In the genomic region with DNA sequence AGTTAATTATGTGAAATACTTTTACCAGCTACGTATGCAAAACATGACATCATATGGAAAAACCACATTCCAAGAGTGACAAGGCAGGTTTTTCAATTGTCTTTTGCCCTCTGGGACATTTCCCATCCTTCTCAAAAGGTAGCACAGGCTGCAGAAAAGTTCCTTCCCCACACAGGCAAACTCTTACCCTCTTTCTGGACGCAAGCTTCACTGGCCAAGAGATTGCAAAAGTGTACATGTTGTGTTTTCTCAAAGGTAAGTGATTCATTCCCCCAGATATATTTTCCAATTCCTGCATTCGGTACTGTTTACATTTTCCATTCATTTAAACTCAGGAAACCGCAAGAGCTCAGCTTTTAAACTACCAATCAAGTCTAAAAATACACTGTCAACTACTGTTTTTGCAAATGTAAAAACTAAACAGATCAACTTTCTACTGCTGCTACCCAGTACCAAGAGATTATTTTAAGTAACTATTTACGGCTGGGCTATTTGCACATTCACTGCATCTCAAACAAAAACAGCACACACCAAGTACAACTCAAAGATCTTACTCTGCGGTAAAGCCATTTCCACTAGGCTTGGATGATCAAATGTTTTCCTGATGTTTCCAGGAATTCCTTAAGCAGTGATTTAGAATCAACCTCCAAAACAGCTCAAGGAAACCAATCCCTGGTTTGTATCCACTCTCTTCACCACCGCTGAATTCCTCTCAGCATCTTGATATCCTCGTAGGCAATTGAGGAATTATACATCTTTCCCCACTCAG, we compare ENCODE assay signal across 10 cellular contexts.
DNase-seq lines count a peak whose midpoint lies in the region; ATAC-seq, FAIRE-seq and TF ChIP-seq lines count a peak whose summit lies in the region.
"Had no signal": no experiment of that assay in that cellular context is flagged by ENCODE, and none has a peak within 500 bp of the region (broad histone marks: within the 10 kb centered on the region; RNA-seq: fewer than 3 reads in every experiment).

No MANE protein-coding gene starts in this region.

- H3K9ac ChIP-seq in K562 (ENCODE audit: insufficient read depth in 1 of 2, low read depth in 2 of 2, low read length in 2 of 2) (peak overlapping the region in 1 of 2 experiments; percentile 31; a peak in 2 of 4 replicates), keratinocyte (ENCODE audit: control insufficient read depth, extremely low read depth, insufficient read depth, low read length) (no peak overlapping the region)

- no peak for TF ChIP-seq POLR2A in K562 (conservative IDR thresholded peaks at IDR 0.05)
- TF ChIP-seq POLR2A in transverse colon (IDR thresholded peaks at IDR 0.05), result peak; percentile 26

- intact Hi-C loops in K562 (cut with micrococcal nuclease), result no loop called here
- intact Hi-C loops in transverse colon (cut with DNase I; ENCODE audit: low total_unique reads), result no loop called here

- H3K4me1 ChIP-seq in K562 (replicated peaks in 1 of 2; ENCODE audit: control insufficient read depth in 2 of 2, insufficient read depth in 2 of 2, low read length in 2 of 2) (peaks cover 0 to 33% of the 10 kb centered on the region in 2 experiments; a peak in 3 of 5 replicates), keratinocyte (ENCODE audit: control insufficient read depth, extremely low read depth, insufficient read depth, low read length) (peaks cover 7% of the 10 kb centered on the region), transverse colon (peaks cover 3 to 56% (median 18%) of the 10 kb centered on the region in 4 donors), BE2C (no peaks in the 10 kb centered on the region)
- H3K4me1 ChIP-seq: lower lobe of right lung had no signal

- TF ChIP-seq RAD21 in K562 (CRISPR knock-in tag; conservative IDR thresholded peaks at IDR 0.05 in 1 of 2, IDR thresholded peaks at IDR 0.05 in 1 of 2), result 0 out of 4 replicates have a peak, but pooled peaks of 1 of the 2 experiments have one; percentile 4

- H3K9me3 Mint-ChIP-seq in activated T-cell treated with anti-CD3 and anti-CD28 coated beads, Interleukin-2, amount 50 U/mL, for 24 hours, result no peaks in the 10 kb centered on the region

- H3K27ac ChIP-seq in K562 (ENCODE audit: extremely low read depth, low read depth, low read length) (peak overlapping the region; percentile 61; the same call in 1 of the 3 replicates), keratinocyte (ENCODE audit: control insufficient read depth, insufficient read depth, low read length) (no peak overlapping the region), transverse colon (peak overlapping the region; percentile 74 to 90 (median 87))
- H3K27ac ChIP-seq: lower lobe of right lung had no signal

- H3K9me1 ChIP-seq in K562 (ENCODE audit: control insufficient read depth, insufficient read depth, low read length) (no peaks in the 10 kb centered on the region), keratinocyte (ENCODE audit: control insufficient read depth, extremely low read depth, insufficient read depth, low read length) (no peaks in the 10 kb centered on the region)

- H3K36me3 ChIP-seq in K562 (ENCODE audit: control insufficient read depth, insufficient read depth, low read length) (no peaks in the 10 kb centered on the region), keratinocyte (ENCODE audit: control insufficient read depth in 2 of 2, extremely low read depth in 1 of 2, insufficient read depth in 2 of 2, low read length in 2 of 2) (no peaks in the 10 kb centered on the region), transverse colon (no peaks in the 10 kb centered on the region), BE2C (no peaks in the 10 kb centered on the region)
- H3K36me3 ChIP-seq: lower lobe of right lung had no signal

- dilution Hi-C loops in keratinocyte (cut with MboI; ENCODE audit: extremely low pct_ligation_motif_present, low sequenced_read_pairs), result no loop called here

- POLR2A ChIA-PET in K562 (lab: Yijun Ruan, JAX), result interaction anchor here (0.7 to 3.0 kb wide), 3 partner anchors 10 to 315 kb away, joined by 3 to 16 read pairs (median 4); no protein-coding TSS in a partner anchor

- in situ Hi-C loops in K562 (cut with MboI), result no loop called here
- in situ Hi-C loops in transverse colon (cut with MboI; ENCODE audit: low pct_ligation_motif_present in 1 of 4, low pct_unique_long_range_greater_than_20kb in 1 of 4, low sequenced_read_pairs in 3 of 4), result no loop called here

- no peak overlapping the region for H3K4me3 Mint-ChIP-seq in activated T-cell treated with anti-CD3 and anti-CD28 coated beads, Interleukin-2, amount 50 U/mL, for 24 hours
- H3K4me3 Mint-ChIP-seq: CD4-positive, alpha-beta memory T cell had no signal

- H3K27me3 ChIP-seq in K562 (ENCODE audit: control insufficient read depth in 2 of 2, insufficient read depth in 2 of 2, low read length in 2 of 2), result no peaks in the 10 kb centered on the region
- no peaks in the 10 kb centered on the region for H3K27me3 ChIP-seq in keratinocyte (ENCODE audit: control insufficient read depth, extremely low read depth, insufficient read depth, low read length)
- H3K27me3 ChIP-seq in transverse colon, result no peaks in the 10 kb centered on the region
- no peaks in the 10 kb centered on the region for H3K27me3 ChIP-seq in BE2C

- H3K79me2 ChIP-seq in K562 (ENCODE audit: control insufficient read depth, insufficient read depth, low read length), result no peaks in the 10 kb centered on the region
- H3K79me2 ChIP-seq in keratinocyte (ENCODE audit: control insufficient read depth, insufficient read depth, low read length), result no peaks in the 10 kb centered on the region

- H4K20me1 ChIP-seq in K562 (replicated peaks; ENCODE audit: control insufficient read depth, insufficient read depth, low read length) (no peaks in the 10 kb centered on the region), keratinocyte (ENCODE audit: control insufficient read depth, extremely low read depth, insufficient read depth, low read length) (no peaks in the 10 kb centered on the region)

- H3K4me3 ChIP-seq in K562 (peak overlapping the region; percentile 28), keratinocyte (ENCODE audit: control insufficient read depth in 2 of 3, extremely low read depth in 1 of 3, insufficient read depth in 2 of 3, low read depth in 1 of 3, low read length in 3 of 3) (no peak overlapping the region), transverse colon (peak overlapping the region in 2 of 4 donors; percentile 7 to 42), BE2C (ENCODE audit: low read depth, low read length) (no peak overlapping the region)
- H3K4me3 ChIP-seq: lower lobe of right lung had no signal

- FAIRE-seq in K562 (lab: Jason Lieb, UNC) (no peak), keratinocyte (lab: Jason Lieb, UNC) (peak; percentile 44)

- TF ChIP-seq CTCF in K562 (IDR thresholded peaks at IDR 0.05 in 2 of 3, conservative IDR thresholded peaks at IDR 0.05 in 1 of 3; ENCODE audit: insufficient read depth in 2 of 3, low read depth in 1 of 3, low read length in 3 of 3) (no peak), keratinocyte (optimal IDR thresholded peaks at IDR 0.05 in 1 of 3, IDR thresholded peaks at IDR 0.05 in 1 of 3, conservative IDR thresholded peaks at IDR 0.05 in 1 of 3; ENCODE audit: extremely low read depth in 1 of 3, insufficient read depth in 2 of 3, low read length in 3 of 3) (no peak), transverse colon (IDR thresholded peaks at IDR 0.05) (no peak), BE2C (IDR thresholded peaks at IDR 0.05; ENCODE audit: low read depth, low read length) (no peak)

- CTCF ChIA-PET in K562 (lab: Yijun Ruan, JAX; ENCODE audit: low intra/inter-chr PET ratio), result no interaction called here

- H2AFZ ChIP-seq in K562 (ENCODE audit: low read depth, low read length) (peak overlapping the region; percentile 93), keratinocyte (ENCODE audit: control insufficient read depth, low read length) (no peak overlapping the region)

- H3K9me3 ChIP-seq in K562 (replicated peaks; ENCODE audit: control insufficient read depth, insufficient read depth, low read depth, low read length) (no peaks in the 10 kb centered on the region), keratinocyte (ENCODE audit: control insufficient read depth, low read depth, low read length) (no peaks in the 10 kb centered on the region), transverse colon (no peaks in the 10 kb centered on the region), BE2C (no peaks in the 10 kb centered on the region)
- H3K9me3 ChIP-seq: lower lobe of right lung had no signal

- peak overlapping the region; percentile 69 for H3K4me2 ChIP-seq in K562 (ENCODE audit: insufficient read depth, low read length)
- no peak overlapping the region for H3K4me2 ChIP-seq in keratinocyte (ENCODE audit: control insufficient read depth, extremely low read depth, insufficient read depth, low read depth, low read length)

- WGBS in K562 (ENCODE audit: insufficient coverage, low coverage, missing lambda C conversion rate), result 17% methylated on average over 8 of the region's 8 CpGs
- WGBS in transverse colon (ENCODE audit: low coverage in 1 of 2), 2 donors, result 21 to 41% methylated on average over 7 to 8 of the region's 8 CpGs

- H3K4me1 Mint-ChIP-seq in activated T-cell treated with anti-CD3 and anti-CD28 coated beads, Interleukin-2, amount 50 U/mL, for 24 hours (ENCODE audit: low read depth), result peaks cover 3% of the 10 kb centered on the region

- peak overlapping the region; percentile 24 for H3K27ac Mint-ChIP-seq in activated T-cell treated with anti-CD3 and anti-CD28 coated beads, Interleukin-2, amount 50 U/mL, for 24 hours

- peaks cover 44% of the 10 kb centered on the region for H3K36me3 Mint-ChIP-seq in activated T-cell treated with anti-CD3 and anti-CD28 coated beads, Interleukin-2, amount 50 U/mL, for 24 hours (ENCODE audit: low read depth)

- ATAC-seq in K562 (peak; percentile 6; the same call in 2 of the 3 replicates), HG02798 (IDR thresholded peaks at IDR 0.05; ENCODE audit: poor library complexity, unreplicated experiment) (no peak)

- TF ChIP-seq EP300 in K562 (IDR thresholded peaks at IDR 0.05; ENCODE audit: low read length) (no peak), transverse colon (IDR thresholded peaks at IDR 0.05; ENCODE audit: low read depth) (no peak)

- no peak for DNase-seq in activated T-cell treated with anti-CD3 and anti-CD28 coated beads, Interleukin-2, amount 50 U/mL, for 24 hours
- DNase-seq in activated T-cell treated with anti-CD3 and anti-CD28 coated beads, Interleukin-2, amount 50 U/mL, for 48 hours, result no peak
- DNase-seq in K562 (ENCODE audit: extremely low read depth in 1 of 4, low spot score in 3 of 4), result no peak
- no peak for DNase-seq in keratinocyte (ENCODE audit: low read depth, low spot score)
- DNase-seq in transverse colon, result no peak
- DNase-seq in BE2C, result no peak
- no peak for DNase-seq in SHP77 treated with DMSO at 0.1 percent for 48 hours (lab: John Stamatoyannopoulos, UW)
- DNase-seq: CD4-positive, alpha-beta memory T cell; lower lobe of right lung had no signal

- no peaks in the 10 kb centered on the region for H3K27me3 Mint-ChIP-seq in activated T-cell treated with anti-CD3 and anti-CD28 coated beads, Interleukin-2, amount 50 U/mL, for 24 hours
- H3K27me3 Mint-ChIP-seq: CD4-positive, alpha-beta memory T cell had no signal

- TSS peak; percentile 59 for BruUV-seq in K562 (replicated peaks; lab: Mats Ljungman, UMichigan)
